ENCODE assay signal across 16 cellular contexts in the genomic region with DNA sequence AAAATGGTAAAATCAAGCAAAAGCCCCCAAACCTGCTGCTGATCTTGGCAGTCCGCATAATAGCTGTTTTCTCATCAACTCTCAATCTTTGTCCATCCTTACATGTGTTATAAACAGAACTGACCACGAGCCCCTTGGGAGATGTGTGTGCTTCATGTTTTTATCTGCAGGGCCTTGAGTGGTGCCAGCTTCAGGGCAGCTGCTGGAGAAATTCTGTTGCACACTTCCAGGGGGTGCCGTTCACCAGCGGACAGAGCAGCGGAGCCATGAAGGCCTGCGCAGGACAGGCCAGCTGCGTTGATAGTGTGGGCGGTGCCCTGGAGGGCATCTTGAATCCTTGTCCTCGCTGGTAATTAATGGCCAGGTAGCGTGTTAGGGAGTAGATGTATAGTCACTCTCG. TPM values are rescaled to one million over a fixed set of nuclear protein-coding genes. Genes with fewer than 3 reads are reported as not detected.
DNase-seq lines count a peak whose midpoint lies in the region; ATAC-seq and TF ChIP-seq lines count a peak whose summit lies in the region.
"Had no signal": no experiment of that assay in that cellular context is flagged by ENCODE, and none has a peak within 500 bp of the region (broad histone marks: within the 10 kb centered on the region; RNA-seq: fewer than 3 reads in every experiment).

No MANE protein-coding gene starts in this region.

- peaks cover 5% of the 10 kb centered on the region for H3K36me3 Mint-ChIP-seq in osteocyte (ENCODE audit: unreplicated experiment)

- no peak for TF ChIP-seq CTCF in AG10803 (conservative IDR thresholded peaks at IDR 0.05; ENCODE audit: low read length)
- TF ChIP-seq CTCF in PC-3 (conservative IDR thresholded peaks at IDR 0.05; ENCODE audit: low read depth, low read length): no peak
- no peak for TF ChIP-seq CTCF in fibroblast of mammary gland (conservative IDR thresholded peaks at IDR 0.05; ENCODE audit: control insufficient read depth, insufficient read depth, low read depth, low read length)
- peak; percentile 16 for TF ChIP-seq CTCF in osteocyte (IDR thresholded peaks at IDR 0.05)
- no peak for TF ChIP-seq CTCF in hepatocyte (IDR thresholded peaks at IDR 0.05; ENCODE audit: poor library complexity)
- TF ChIP-seq CTCF in stomach (IDR thresholded peaks at IDR 0.05): no peak

- H3K4me2 ChIP-seq in PC-3 (ENCODE audit: low read length) (no peak overlapping the region), hepatocyte (no peak overlapping the region)

- H3K27me3 Mint-ChIP-seq in osteocyte (ENCODE audit: unreplicated experiment): no peaks in the 10 kb centered on the region
- H3K27me3 Mint-ChIP-seq: activated CD4-positive, alpha-beta T cell treated with anti-CD3 and anti-CD28 coated beads for 36 hours; effector memory CD8-positive, alpha-beta T cell; T-helper 17 cell had no signal

- no TSS peak for BruUV-seq in PC-3 (replicated peaks; lab: Mats Ljungman, UMichigan)

- H3K79me2 ChIP-seq in PC-3 (ENCODE audit: low read length): peaks cover 100% of the 10 kb centered on the region
- peaks cover 100% of the 10 kb centered on the region for H3K79me2 ChIP-seq in hepatocyte

- H3K4me1 ChIP-seq in PC-3 (ENCODE audit: insufficient read depth, low read length) (peaks cover 32% of the 10 kb centered on the region), hepatocyte (ENCODE audit: insufficient read depth) (no peaks in the 10 kb centered on the region), stomach (peaks cover 30 to 86% (median 64%) of the 10 kb centered on the region in 4 donors)

- TF ChIP-seq POLR2A in stomach (IDR thresholded peaks at IDR 0.05): no peak

- H3K4me3 ChIP-seq in AG10803 (ENCODE audit: low read length) (no peak overlapping the region), PC-3 (ENCODE audit: low read length) (no peak overlapping the region), fibroblast of mammary gland (ENCODE audit: control insufficient read depth, low read depth, low read length) (no peak overlapping the region), hepatocyte (no peak overlapping the region), stomach (no peak overlapping the region)

- H3K9ac ChIP-seq in PC-3 (ENCODE audit: low read length): no peak overlapping the region

- no peak for TF ChIP-seq EP300 in stomach (IDR thresholded peaks at IDR 0.05)

- H3K4me1 Mint-ChIP-seq in osteocyte (ENCODE audit: unreplicated experiment): peaks cover 57% of the 10 kb centered on the region

- no peaks in the 10 kb centered on the region for H3K9me3 Mint-ChIP-seq in osteocyte (ENCODE audit: unreplicated experiment)
- H3K9me3 Mint-ChIP-seq: effector memory CD8-positive, alpha-beta T cell had no signal

- H3K27ac ChIP-seq in PC-3 (ENCODE audit: low read length) (0 out of 2 replicates have a peak overlapping the region, but pooled peaks have one; percentile 16), hepatocyte (no peak overlapping the region), stomach (peak overlapping the region in 1 of 5 donors; percentile 55)

- intact Hi-C loops in PC-3 (cut with micrococcal nuclease) (no loop called here), stomach (cut with DNase I; ENCODE audit: low total_unique reads) (no loop called here)

- H3K9me3 ChIP-seq in PC-3 (ENCODE audit: low read length) (no peaks in the 10 kb centered on the region), hepatocyte (ENCODE audit: low read depth) (no peaks in the 10 kb centered on the region), stomach (no peaks in the 10 kb centered on the region)

- DNase-seq in AG10803 (ENCODE audit: low read depth): peak; percentile 41
- no peak for DNase-seq in PC-3
- peak; percentile 74 for DNase-seq in fibroblast of mammary gland (ENCODE audit: low read depth)
- DNase-seq in osteocyte (ENCODE audit: extremely low spot score, unreplicated experiment): no peak
- no peak for DNase-seq in hepatocyte (ENCODE audit: low spot score)
- no peak for DNase-seq in DMS53 (lab: John Stamatoyannopoulos, UW)
- no peak for DNase-seq in stomach
- DNase-seq: activated CD4-positive, alpha-beta T cell treated with anti-CD3 and anti-CD28 coated beads for 36 hours; activated T-cell treated with anti-CD3 and anti-CD28 coated beads, Interleukin-2, amount 50 U/mL, for 48 hours; AML-193; effector memory CD8-positive, alpha-beta T cell; EL; NCI-H1436 treated with DMSO at 0.1 percent for 48 hours; NCI-H524 treated with DMSO at 0.1 percent for 48 hours; T-helper 17 cell had no signal

- H2AFZ ChIP-seq in PC-3 (ENCODE audit: low read length) (no peak overlapping the region), hepatocyte (no peak overlapping the region)

- peaks cover 29% of the 10 kb centered on the region for H3F3A ChIP-seq in PC-3 (ENCODE audit: low read length, unreplicated experiment)

- H3K36me3 ChIP-seq in PC-3 (ENCODE audit: low read depth, low read length) (peaks cover 93% of the 10 kb centered on the region), hepatocyte (replicated peaks; ENCODE audit: insufficient read depth, low read depth) (no peaks in the 10 kb centered on the region), stomach (peaks cover 0 to 41% (median 8%) of the 10 kb centered on the region in 4 donors)

- CTCF ChIA-PET in PC-3 (lab: Charles Lee): interaction anchor here (0.5 kb wide), 1 partner anchor 61 kb away, joined by 3 read pairs; no protein-coding TSS in a partner anchor

- H3K27ac Mint-ChIP-seq in osteocyte (ENCODE audit: unreplicated experiment): peak overlapping the region; percentile 50
- H3K27ac Mint-ChIP-seq: activated CD4-positive, alpha-beta T cell treated with anti-CD3 and anti-CD28 coated beads for 36 hours had no signal

- peaks cover 99% of the 10 kb centered on the region for H4K20me1 ChIP-seq in PC-3 (ENCODE audit: low read length)
- H4K20me1 ChIP-seq in hepatocyte (ENCODE audit: insufficient read depth, poor library complexity, severe bottlenecking): peaks cover 77% of the 10 kb centered on the region

- POLR2A ChIA-PET in PC-3 (lab: Charles Lee; ENCODE audit: unreplicated experiment): no interaction called here

- no peak overlapping the region for H3K4me3 Mint-ChIP-seq in osteocyte (ENCODE audit: unreplicated experiment)
- H3K4me3 Mint-ChIP-seq: activated CD4-positive, alpha-beta T cell treated with anti-CD3 and anti-CD28 coated beads for 36 hours; effector memory CD8-positive, alpha-beta T cell had no signal

- no peaks in the 10 kb centered on the region for H3K9me2 ChIP-seq in PC-3 (replicated peaks; ENCODE audit: low read length)
- H3K9me2 ChIP-seq in hepatocyte (replicated peaks; ENCODE audit: insufficient read depth): no peaks in the 10 kb centered on the region

- no peaks in the 10 kb centered on the region for H3K27me3 ChIP-seq in PC-3 (ENCODE audit: low read length)
- H3K27me3 ChIP-seq in hepatocyte: no peaks in the 10 kb centered on the region
- H3K27me3 ChIP-seq in stomach: no peaks in the 10 kb centered on the region

- ATAC-seq in PC-3 (no peak), GM18868 (IDR thresholded peaks at IDR 0.05; ENCODE audit: unreplicated experiment) (no peak)
- ATAC-seq: activated CD4-positive, alpha-beta T cell treated with anti-CD3 and anti-CD28 coated beads for 36 hours; effector memory CD8-positive, alpha-beta T cell; T-helper 17 cell had no signal

- WGBS in hepatocyte (ENCODE audit: low lambda C conversion rate, missing lambda C conversion rate): 91% methylated on average over 11 of the region's 11 CpGs
- WGBS in stomach, 5 donors: 87 to 90% (median 90%) methylated on average over 10 to 11 of the region's 11 CpGs

RNA-seq across cellular contexts. Expression of gene MPRIP, which starts 20.1 kb away (rescaled TPM):
- total RNA-seq in PC-3 (2014; rRNA removed) (1,274 and 1,459 TPM in 2 replicates), osteocyte (206 and 209 TPM in 2 replicates), hepatocyte (80.1 and 202 TPM in 2 replicates), stomach (100 to 1,000 TPM; 145 to 518 (median 261) TPM)
- polyA plus RNA-seq in hepatocyte (91.7 and 123 TPM in 2 replicates), stomach (100 to 1,000 TPM in 2 of 3 donors, 10 to 100 TPM in 1; 80.2 to 123 (median 114) TPM)

Comparison
In these comparisons a context has a peak if more than half of its experiments do, and no peak if none do; other contexts are left out.
1. DNase-seq: peak in AG10803 (single experiment) and fibroblast of mammary gland (single experiment); none in PC-3 (single experiment), osteocyte (single experiment), hepatocyte (single experiment), DMS53 (single experiment) and stomach (single experiment).